25 cellular contexts compared by ENCODE assay signal in genomic region chr2:26335231-26335630, GRCh38. TPM values are rescaled to one million over a fixed set of nuclear protein-coding genes. Genes with fewer than 3 reads are reported as not detected.
"Had no signal": no experiment of that assay in that cellular context is flagged by ENCODE, and none has a peak within 500 bp of the region (broad histone marks: within the 10 kb centered on the region; RNA-seq: fewer than 3 reads in every experiment).

No MANE protein-coding gene starts in this region.

- H3K4me1 ChIP-seq: psoas muscle, testis, tibial artery had no signal

- H3K36me3 ChIP-seq: ovary, sigmoid colon, spleen, tibial artery had no signal

- DNase-seq: cerebellar nuclear complex; cortex of kidney; dorsolateral prefrontal cortex; effector CD4-positive, alpha-beta T cell; head of caudate nucleus; left ventricle myocardium superior; mesenchymal stem cell; mucosa of descending colon; naive thymus-derived CD8-positive, alpha-beta T cell; occipital lobe; ovary; posterior cingulate gyrus; psoas muscle; right cardiac atrium; sigmoid colon; spleen; stimulated activated CD4-positive, alpha-beta T cell treated with anti-CD3 and anti-CD28 coated beads, Interleukin-4, amount 100 ng/mL, for 4 hours; stimulated activated naive CD8-positive, alpha-beta T cell treated with anti-CD3 and anti-CD28 coated beads, Interleukin-15, Interleukin-2, amounts not matched to agents 100 U/mL and 50 U/mL, for 24 hours; substantia nigra; testis; tibial artery had no signal

- H3K9me3 ChIP-seq: mucosa of descending colon, ovary, psoas muscle, sigmoid colon, spleen, testis, tibial artery had no signal

- H3K27me3 ChIP-seq: dorsolateral prefrontal cortex, ovary, sigmoid colon, spleen, testis, tibial artery had no signal

- ATAC-seq: left ventricle myocardium superior; mucosa of descending colon; naive thymus-derived CD8-positive, alpha-beta T cell; psoas muscle; right cardiac atrium; stimulated activated memory B cell treated with anti-CD40 and anti-IgM and Interleukin-4, amounts not matched to agents 10 μg/mL and 1 μg/mL and 100 μg/mL, for 72 hours; stimulated activated naive CD8-positive, alpha-beta T cell treated with anti-CD3 and anti-CD28 coated beads, Interleukin-15, Interleukin-2, amounts not matched to agents 100 U/mL and 50 U/mL, for 24 hours had no signal

- H3K4me3 ChIP-seq: dorsolateral prefrontal cortex, mucosa of descending colon, ovary, psoas muscle, sigmoid colon, skin epidermis, spleen, testis, tibial artery had no signal

- FAIRE-seq: frontal cortex, keratinocyte had no signal

- H3K27ac ChIP-seq: dorsolateral prefrontal cortex, ovary, psoas muscle, sigmoid colon, skin epidermis, spleen, testis, tibial artery had no signal

RNA-seq across cellular contexts. Expression of gene ADGRF3, which starts 11.4 kb away (rescaled TPM):
- total RNA-seq: left ventricle myocardium superior had no signal
